In the genomic region with DNA sequence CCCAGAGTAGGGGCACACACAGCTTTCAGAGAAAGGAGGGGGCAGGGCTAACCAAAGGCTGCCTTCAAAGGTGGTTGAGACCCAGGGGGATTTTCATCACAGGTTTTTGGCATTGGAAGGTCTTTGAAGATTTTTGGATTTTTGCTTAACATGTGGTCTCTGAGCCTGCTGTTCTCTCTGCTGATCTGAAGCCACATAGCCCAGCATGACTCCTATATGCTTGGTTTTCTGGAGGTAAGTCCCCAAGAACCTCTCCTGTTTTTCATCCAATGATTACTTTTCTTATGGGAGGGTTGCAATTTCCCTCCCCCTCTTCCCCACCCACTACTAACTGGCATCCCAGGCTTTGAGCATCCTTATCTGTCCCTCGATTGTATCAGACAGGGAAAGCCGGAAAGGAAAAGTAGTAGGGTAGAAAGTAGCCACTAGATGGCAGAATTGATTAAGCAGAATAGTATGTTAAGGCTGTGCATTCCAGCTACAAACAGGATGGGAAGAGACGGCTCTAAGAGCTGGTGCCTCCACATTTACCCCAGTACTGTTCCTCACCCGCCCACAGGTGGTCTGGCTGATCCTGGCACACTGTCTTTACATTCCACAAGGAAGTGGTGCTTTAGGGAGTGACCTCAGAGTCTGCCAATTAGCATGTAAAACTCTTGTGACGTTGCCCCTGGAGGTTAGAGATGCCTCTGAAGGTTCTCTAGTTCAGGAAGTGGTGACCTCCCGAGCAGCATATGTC, we compare ENCODE assay signal across 8 cellular contexts.
A peak's percentile ranks its signal among the peaks of the same experiment; 100 is the strongest.
DNase-seq lines count a peak whose midpoint lies in the region; FAIRE-seq and TF ChIP-seq lines count a peak whose summit lies in the region.

No MANE protein-coding gene starts in this region.

- in situ Hi-C loops in mammary epithelial cell (cut with MboI; ENCODE audit: low sequenced_read_pairs in 2 of 2), result no loop called here

- H3K9ac ChIP-seq in mammary epithelial cell (ENCODE audit: insufficient read depth, low read length) (no peak overlapping the region), keratinocyte (ENCODE audit: control insufficient read depth, extremely low read depth, insufficient read depth, low read length) (no peak overlapping the region)

- no peak for TF ChIP-seq EP300 in Ishikawa (IDR thresholded peaks at IDR 0.05; ENCODE audit: borderline replicate concordance)

- peak overlapping the region; percentile 64; the same call in 1 of the 2 replicates for H2AFZ ChIP-seq in OCI-LY7 (ENCODE audit: low read length)
- peak overlapping the region; percentile 64 for H2AFZ ChIP-seq in mammary epithelial cell (ENCODE audit: low read depth, low read length)
- peak overlapping the region; percentile 78 for H2AFZ ChIP-seq in keratinocyte (ENCODE audit: control insufficient read depth, low read length)

- no peaks in the 10 kb centered on the region for H3K9me3 ChIP-seq in OCI-LY7 (ENCODE audit: low read length)
- H3K9me3 ChIP-seq in mammary epithelial cell (replicated peaks; ENCODE audit: insufficient read depth, low read length), result no peaks in the 10 kb centered on the region
- H3K9me3 ChIP-seq in keratinocyte (ENCODE audit: control insufficient read depth, low read depth, low read length), result no peaks in the 10 kb centered on the region

- dilution Hi-C loops in mammary epithelial cell (cut with HindIII; ENCODE audit: low sequenced_read_pairs), result no loop called here
- dilution Hi-C loops in keratinocyte (cut with MboI; ENCODE audit: extremely low pct_ligation_motif_present, low sequenced_read_pairs), result no loop called here

- POLR2A ChIA-PET in OCI-LY7 (lab: Charles Lee), result interaction anchor here (0.6 kb wide), 2 partner anchors 376 to 1013 kb away, joined by 6 read pairs; no protein-coding TSS in a partner anchor

- H3K27ac ChIP-seq in OCI-LY7 (ENCODE audit: low read depth, low read length, poor library complexity, severe bottlenecking) (no peak overlapping the region), mammary epithelial cell (ENCODE audit: insufficient read depth, low read depth, low read length) (no peak overlapping the region), keratinocyte (ENCODE audit: control insufficient read depth, insufficient read depth, low read length) (no peak overlapping the region)

- WGBS in mammary epithelial cell (ENCODE audit: low coverage, missing lambda C conversion rate), result 2% methylated on average over 5 of the region's 6 CpGs

- H3K27me3 ChIP-seq in mammary epithelial cell (ENCODE audit: insufficient read depth, low read length), result no peaks in the 10 kb centered on the region
- H3K27me3 ChIP-seq in keratinocyte (ENCODE audit: control insufficient read depth, extremely low read depth, insufficient read depth, low read length), result no peaks in the 10 kb centered on the region

- H3K36me3 ChIP-seq in OCI-LY7 (ENCODE audit: insufficient read depth, low read length), result no peaks in the 10 kb centered on the region
- H3K36me3 ChIP-seq in mammary epithelial cell (ENCODE audit: insufficient read depth, low read length), result no peaks in the 10 kb centered on the region
- H3K36me3 ChIP-seq in keratinocyte (ENCODE audit: control insufficient read depth in 2 of 2, extremely low read depth in 1 of 2, insufficient read depth in 2 of 2, low read length in 2 of 2), result no peaks in the 10 kb centered on the region

- TF ChIP-seq CTCF in OCI-LY7 (conservative IDR thresholded peaks at IDR 0.05; ENCODE audit: low read length), result peak; percentile 86
- TF ChIP-seq CTCF in mammary epithelial cell (conservative IDR thresholded peaks at IDR 0.05 in 1 of 2, IDR thresholded peaks at IDR 0.05 in 1 of 2; ENCODE audit: extremely low read depth in 1 of 2, insufficient read depth in 1 of 2, low read depth in 1 of 2, low read length in 2 of 2), result peak; percentile 72 to 74
- peak; percentile 67 to 75 (median 69) for TF ChIP-seq CTCF in keratinocyte (optimal IDR thresholded peaks at IDR 0.05 in 1 of 3, IDR thresholded peaks at IDR 0.05 in 1 of 3, conservative IDR thresholded peaks at IDR 0.05 in 1 of 3; ENCODE audit: extremely low read depth in 1 of 3, insufficient read depth in 2 of 3, low read length in 3 of 3)

- DNase-seq in 8988T (peak; percentile 9), GF-D8 (lab: John Stamatoyannopoulos, UW) (peak; percentile 46), H4 (ENCODE audit: low spot score) (peak; percentile 47), OCI-LY7 (ENCODE audit: low spot score) (peak; percentile 51), mammary epithelial cell (peak; percentile 48), keratinocyte (ENCODE audit: low read depth, low spot score) (no peak), superior temporal gyrus (ENCODE audit: extremely low spot score) (peak; percentile 93)

- intact Hi-C loops in OCI-LY7 (cut with micrococcal nuclease; ENCODE audit: unreplicated experiment) (loop anchor here (2.0 to 10.0 kb wide), 2 partner anchors 841 to 1407 kb away; no protein-coding TSS in a partner anchor), mammary epithelial cell (cut with micrococcal nuclease) (loop anchor here (1.0 to 10.0 kb wide), 6 partner anchors 57 to 1109 kb away; no protein-coding TSS in a partner anchor)

- no peaks in the 10 kb centered on the region for H3K4me1 ChIP-seq in OCI-LY7 (ENCODE audit: insufficient read depth, low read length, poor library complexity, severe bottlenecking)
- H3K4me1 ChIP-seq in mammary epithelial cell (ENCODE audit: insufficient read depth, low read length), result no peaks in the 10 kb centered on the region
- no peaks in the 10 kb centered on the region for H3K4me1 ChIP-seq in keratinocyte (ENCODE audit: control insufficient read depth, extremely low read depth, insufficient read depth, low read length)

- TF ChIP-seq RAD21 in Ishikawa (IDR thresholded peaks at IDR 0.05; ENCODE audit: low read depth), result peak; percentile 82

- H3K9me2 ChIP-seq in OCI-LY7 (ENCODE audit: insufficient read depth, low read length), result no peaks in the 10 kb centered on the region

- H4K20me1 ChIP-seq in OCI-LY7 (ENCODE audit: insufficient read depth, low read length) (no peaks in the 10 kb centered on the region), mammary epithelial cell (ENCODE audit: insufficient read depth, low read length) (no peaks in the 10 kb centered on the region), keratinocyte (ENCODE audit: control insufficient read depth, extremely low read depth, insufficient read depth, low read length) (no peaks in the 10 kb centered on the region)

- no peak overlapping the region for H3K4me3 ChIP-seq in OCI-LY7 (ENCODE audit: low read depth, low read length, poor library complexity, severe bottlenecking)
- H3K4me3 ChIP-seq in mammary epithelial cell (replicated peaks in 1 of 3; ENCODE audit: insufficient read depth in 1 of 3, low read depth in 2 of 3, low read length in 3 of 3), result no peak overlapping the region
- H3K4me3 ChIP-seq in keratinocyte (ENCODE audit: control insufficient read depth in 2 of 3, extremely low read depth in 1 of 3, insufficient read depth in 2 of 3, low read depth in 1 of 3, low read length in 3 of 3), result no peak overlapping the region

- H3K4me2 ChIP-seq in OCI-LY7 (ENCODE audit: low read length), result peak overlapping the region; percentile 53; the same call in 1 of the 2 replicates
- H3K4me2 ChIP-seq in mammary epithelial cell (ENCODE audit: insufficient read depth, low read depth, low read length), result peak overlapping the region; percentile 37
- no peak overlapping the region for H3K4me2 ChIP-seq in keratinocyte (ENCODE audit: control insufficient read depth, extremely low read depth, insufficient read depth, low read depth, low read length)

- BruUV-seq in OCI-LY7 (replicated peaks; lab: Mats Ljungman, UMichigan) (no TSS peak), mammary epithelial cell (replicated peaks; lab: Mats Ljungman, UMichigan) (no TSS peak)

- peak; percentile 82 for FAIRE-seq in keratinocyte (lab: Jason Lieb, UNC)

- H3K79me2 ChIP-seq in OCI-LY7 (ENCODE audit: insufficient read depth, low read depth, low read length) (no peaks in the 10 kb centered on the region), mammary epithelial cell (ENCODE audit: insufficient read depth, low read length) (no peaks in the 10 kb centered on the region), keratinocyte (ENCODE audit: control insufficient read depth, insufficient read depth, low read length) (no peaks in the 10 kb centered on the region)

- CTCF ChIA-PET in OCI-LY7 (lab: Charles Lee; ENCODE audit: unreplicated experiment), result interaction anchor here (0.9 kb wide), 1 partner anchor 52 kb away, joined by 3 read pairs; no protein-coding TSS in a partner anchor
- CTCF ChIA-PET in mammary epithelial cell (lab: Charles Lee; ENCODE audit: low non-redundant PET), result interaction anchor here (0.7 kb wide), 1 partner anchor 841 kb away, joined by 5 read pairs; no protein-coding TSS in a partner anchor

- H3K9me1 ChIP-seq in keratinocyte (ENCODE audit: control insufficient read depth, extremely low read depth, insufficient read depth, low read length), result no peaks in the 10 kb centered on the region

TF ChIP-seq in Ishikawa, 13 proteins besides CTCF, POLR2A, EP300 and RAD21 (continues in another document):
- no peak for TF ChIP-seq TCF12 (IDR thresholded peaks at IDR 0.05; ENCODE audit: low read depth)
- no peak for TF ChIP-seq CEBPB (IDR thresholded peaks at IDR 0.05)
- TF ChIP-seq CREB1 (IDR thresholded peaks at IDR 0.05; ENCODE audit: low read depth), result no peak
- TF ChIP-seq, protein P1, sequence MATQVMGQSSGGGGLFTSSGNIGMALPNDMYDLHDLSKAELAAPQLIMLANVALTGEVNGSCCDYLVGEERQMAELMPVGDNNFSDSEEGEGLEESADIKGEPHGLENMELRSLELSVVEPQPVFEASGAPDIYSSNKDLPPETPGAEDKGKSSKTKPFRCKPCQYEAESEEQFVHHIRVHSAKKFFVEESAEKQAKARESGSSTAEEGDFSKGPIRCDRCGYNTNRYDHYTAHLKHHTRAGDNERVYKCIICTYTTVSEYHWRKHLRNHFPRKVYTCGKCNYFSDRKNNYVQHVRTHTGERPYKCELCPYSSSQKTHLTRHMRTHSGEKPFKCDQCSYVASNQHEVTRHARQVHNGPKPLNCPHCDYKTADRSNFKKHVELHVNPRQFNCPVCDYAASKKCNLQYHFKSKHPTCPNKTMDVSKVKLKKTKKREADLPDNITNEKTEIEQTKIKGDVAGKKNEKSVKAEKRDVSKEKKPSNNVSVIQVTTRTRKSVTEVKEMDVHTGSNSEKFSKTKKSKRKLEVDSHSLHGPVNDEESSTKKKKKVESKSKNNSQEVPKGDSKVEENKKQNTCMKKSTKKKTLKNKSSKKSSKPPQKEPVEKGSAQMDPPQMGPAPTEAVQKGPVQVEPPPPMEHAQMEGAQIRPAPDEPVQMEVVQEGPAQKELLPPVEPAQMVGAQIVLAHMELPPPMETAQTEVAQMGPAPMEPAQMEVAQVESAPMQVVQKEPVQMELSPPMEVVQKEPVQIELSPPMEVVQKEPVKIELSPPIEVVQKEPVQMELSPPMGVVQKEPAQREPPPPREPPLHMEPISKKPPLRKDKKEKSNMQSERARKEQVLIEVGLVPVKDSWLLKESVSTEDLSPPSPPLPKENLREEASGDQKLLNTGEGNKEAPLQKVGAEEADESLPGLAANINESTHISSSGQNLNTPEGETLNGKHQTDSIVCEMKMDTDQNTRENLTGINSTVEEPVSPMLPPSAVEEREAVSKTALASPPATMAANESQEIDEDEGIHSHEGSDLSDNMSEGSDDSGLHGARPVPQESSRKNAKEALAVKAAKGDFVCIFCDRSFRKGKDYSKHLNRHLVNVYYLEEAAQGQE (IDR thresholded peaks at IDR 0.05; ENCODE audit: low read depth), result no peak
- no peak for TF ChIP-seq EGR1 (IDR thresholded peaks at IDR 0.05)
- peak; percentile 26; the same call in 1 of the 2 replicates for TF ChIP-seq TEAD4 (IDR thresholded peaks at IDR 0.05)
